Comparison of ENCODE assay signal across 8 cellular contexts in the genomic region with DNA sequence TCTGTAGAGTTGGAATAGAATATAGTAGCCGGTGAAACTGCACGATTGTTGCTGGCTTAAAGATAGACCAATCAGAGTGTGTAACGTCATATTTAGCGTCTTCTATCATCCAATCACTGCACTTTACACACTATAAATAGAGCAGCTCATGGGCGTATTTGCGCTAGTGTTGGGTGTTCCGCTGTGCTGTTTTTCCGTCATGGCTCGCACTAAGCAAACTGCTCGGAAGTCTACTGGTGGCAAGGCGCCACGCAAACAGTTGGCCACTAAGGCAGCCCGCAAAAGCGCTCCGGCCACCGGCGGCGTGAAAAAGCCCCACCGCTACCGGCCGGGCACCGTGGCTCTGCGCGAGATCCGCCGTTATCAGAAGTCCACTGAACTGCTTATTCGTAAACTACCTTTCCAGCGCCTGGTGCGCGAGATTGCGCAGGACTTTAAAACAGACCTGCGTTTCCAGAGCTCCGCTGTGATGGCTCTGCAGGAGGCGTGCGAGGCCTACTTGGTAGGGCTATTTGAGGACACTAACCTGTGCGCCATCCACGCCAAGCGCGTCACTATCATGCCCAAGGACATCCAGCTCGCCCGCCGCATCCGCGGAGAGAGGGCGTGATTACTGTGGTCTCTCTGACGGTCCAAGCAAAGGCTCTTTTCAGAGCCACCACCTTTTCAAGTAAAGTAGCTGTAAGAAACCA. TPM values are rescaled to one million over a fixed set of nuclear protein-coding genes. Genes with fewer than 3 reads are reported as not detected.
A peak's percentile ranks its signal among the peaks of the same experiment; 100 is the strongest.
DNase-seq lines count a peak whose midpoint lies in the region; ATAC-seq and TF ChIP-seq lines count a peak whose summit lies in the region.

No MANE protein-coding gene starts in this region.

- H3K27me3 ChIP-seq in MM.1S (replicated peaks; ENCODE audit: insufficient read depth, low read length): no peaks in the 10 kb centered on the region
- H3K27me3 ChIP-seq in ovary: no peaks in the 10 kb centered on the region

- H3K9me2 ChIP-seq in MM.1S (replicated peaks; ENCODE audit: insufficient read depth, low read length): no peaks in the 10 kb centered on the region

- peaks cover 5% of the 10 kb centered on the region for H3K9me3 Mint-ChIP-seq in activated naive CD8-positive, alpha-beta T cell treated with anti-CD3 and anti-CD28 coated beads, Interleukin-2, amount 50 U/mL, for 24 hours

- no peaks in the 10 kb centered on the region for H3K79me2 ChIP-seq in MM.1S (ENCODE audit: low read length)

- H3K36me3 Mint-ChIP-seq in activated naive CD8-positive, alpha-beta T cell treated with anti-CD3 and anti-CD28 coated beads, Interleukin-2, amount 50 U/mL, for 24 hours (ENCODE audit: low read depth): peaks cover 3% of the 10 kb centered on the region

- H3K36me3 ChIP-seq in MM.1S (replicated peaks; ENCODE audit: insufficient read depth, low read length): no peaks in the 10 kb centered on the region
- no peaks in the 10 kb centered on the region for H3K36me3 ChIP-seq in ovary

- peak; percentile 100 for TF ChIP-seq POLR2A in ovary (IDR thresholded peaks at IDR 0.05)

- DNase-seq in GM04503 (ENCODE audit: low read depth) (peak; percentile 72), HCEC 1CT (peak; percentile 85), MM.1S (peak; percentile 83), SKM-1 treated with dmso at 0.1 percent for 144 hours (lab: John Stamatoyannopoulos, UW; ENCODE audit: unreplicated experiment) (peak; percentile 73), Right ventricle myocardium inferior (ENCODE audit: missing footprints) (peak; percentile 87), ovary (peak; percentile 84 to 92 (median 87)), 8988T (no peak)
- peak; percentile 79 for DNase-seq in activated naive CD8-positive, alpha-beta T cell treated with anti-CD3 and anti-CD28 coated beads, Interleukin-2, amount 50 U/mL, for 24 hours

- H3K27ac ChIP-seq in MM.1S (ENCODE audit: low read length) (peak overlapping the region; percentile 97), ovary (peak overlapping the region; percentile 74 to 97)

- no peaks in the 10 kb centered on the region for H3K27me3 Mint-ChIP-seq in activated naive CD8-positive, alpha-beta T cell treated with anti-CD3 and anti-CD28 coated beads, Interleukin-2, amount 50 U/mL, for 24 hours

- peaks cover 16% of the 10 kb centered on the region for H3F3A ChIP-seq in MM.1S (ENCODE audit: insufficient read depth, low read length)

- peak overlapping the region; percentile 60 for H3K4me2 ChIP-seq in MM.1S (ENCODE audit: low read depth, low read length)

- H3K4me3 ChIP-seq in MM.1S (ENCODE audit: low read length): peak overlapping the region; percentile 54
- peak overlapping the region; percentile 94 for H3K4me3 ChIP-seq in ovary

- no peaks in the 10 kb centered on the region for H4K20me1 ChIP-seq in MM.1S (ENCODE audit: insufficient read depth, low read length)

- H3K4me1 ChIP-seq in MM.1S (ENCODE audit: low read length): peaks cover 9% of the 10 kb centered on the region; the same call in 1 of the 2 replicates
- H3K4me1 ChIP-seq in ovary (ENCODE audit: insufficient read depth): peaks cover 5% of the 10 kb centered on the region

- TF ChIP-seq CTCF in MM.1S (IDR thresholded peaks at IDR 0.05; ENCODE audit: low read length) (no peak), ovary (IDR thresholded peaks at IDR 0.05) (peak in 1 of 3 donors; percentile 15)

- intact Hi-C loops in Right ventricle myocardium inferior (cut with DNase I) (loop anchor here (2.0 to 10.0 kb wide), 3 partner anchors 514 to 1814 kb away; partner anchors contain the start of gene HMGN4), ovary (cut with DNase I) (loop anchor here in 3 of 4 donors (10.0 kb wide), 3 partner anchors 174 to 1794 kb away; a partner anchor contains a TSS)

- no peak overlapping the region for H2AFZ ChIP-seq in MM.1S (ENCODE audit: low read length)

- peak overlapping the region; percentile 90 for H3K9ac ChIP-seq in MM.1S (ENCODE audit: low read length)

- no peak for TF ChIP-seq EP300 in ovary (IDR thresholded peaks at IDR 0.05)

- H3K27ac Mint-ChIP-seq in activated naive CD8-positive, alpha-beta T cell treated with anti-CD3 and anti-CD28 coated beads, Interleukin-2, amount 50 U/mL, for 24 hours: peak overlapping the region; percentile 98

- H3K4me3 Mint-ChIP-seq in activated naive CD8-positive, alpha-beta T cell treated with anti-CD3 and anti-CD28 coated beads, Interleukin-2, amount 50 U/mL, for 24 hours: peak overlapping the region; percentile 90

- peaks cover 51% of the 10 kb centered on the region for H3K4me1 Mint-ChIP-seq in activated naive CD8-positive, alpha-beta T cell treated with anti-CD3 and anti-CD28 coated beads, Interleukin-2, amount 50 U/mL, for 24 hours

- WGBS in ovary, 3 donors: 0 to 1% (median 0%) methylated on average over 44 to 46 of the region's 46 CpGs

- H3K9me3 ChIP-seq in MM.1S (replicated peaks; ENCODE audit: insufficient read depth, low read length) (no peaks in the 10 kb centered on the region), ovary (no peaks in the 10 kb centered on the region)

- ATAC-seq in activated naive CD8-positive, alpha-beta T cell treated with anti-CD3 and anti-CD28 coated beads, Interleukin-2, amount 50 U/mL, for 24 hours: peak; percentile 51
- peak; percentile 76 for ATAC-seq in Right ventricle myocardium inferior

RNA-seq across cellular contexts. Expression of gene TRIM38, which starts 57.8 kb away (rescaled TPM):
- total RNA-seq in Right ventricle myocardium inferior: 2.7 TPM
- 1 to 10 TPM; 4.6 to 8.3 (median 6.4) TPM for total RNA-seq in ovary
- polyA plus RNA-seq in ovary: 10 to 100 TPM in 1 of 2 donors, 1 to 10 TPM in 1; 3.8 to 10.3 TPM
